Comparison of ENCODE assay signal across 8 cellular contexts in the genomic region with DNA sequence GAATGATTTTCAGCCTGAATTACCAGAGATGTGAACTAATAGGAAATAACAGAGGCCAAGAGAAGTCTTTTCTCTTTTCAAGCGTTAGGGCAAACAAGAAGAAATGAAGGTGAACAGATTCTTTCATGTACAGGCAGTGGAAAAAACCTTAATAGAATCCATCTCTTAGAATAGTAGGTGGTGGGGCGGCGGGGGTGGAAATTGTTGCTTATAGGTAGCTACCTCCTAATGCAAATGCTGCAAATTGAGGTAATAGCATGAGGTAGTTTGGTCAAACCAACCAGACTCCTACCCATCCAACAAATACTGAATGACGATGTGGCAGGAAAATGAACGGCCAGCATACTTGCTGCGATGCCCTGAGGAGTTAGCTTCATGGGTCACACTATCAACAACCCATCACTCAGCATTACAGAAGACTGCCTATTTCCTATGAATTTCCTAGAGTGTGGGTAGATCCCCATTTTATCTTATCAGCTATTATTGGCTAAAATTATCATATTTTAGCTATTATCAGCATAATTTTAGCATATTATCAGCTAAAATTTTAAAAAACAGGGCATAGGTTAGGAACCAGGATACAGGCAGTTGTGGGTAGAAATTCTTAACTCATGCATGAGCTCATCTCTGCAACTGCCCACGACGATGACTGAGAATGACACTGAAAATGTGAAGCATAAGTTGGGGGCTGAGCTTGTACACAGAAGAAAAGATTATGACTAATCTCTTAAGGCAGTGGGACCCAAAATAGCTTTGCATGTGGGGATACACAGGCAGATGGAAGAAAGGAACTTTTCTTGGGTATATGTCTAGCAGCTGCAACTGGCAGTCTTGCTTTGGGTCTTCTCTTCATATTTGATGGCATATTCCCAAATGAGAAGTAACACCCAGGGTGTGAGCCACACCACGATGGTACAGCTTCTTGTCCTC.
DNase-seq lines count a peak whose midpoint lies in the region; ATAC-seq, FAIRE-seq and TF ChIP-seq lines count a peak whose summit lies in the region.

No MANE protein-coding gene starts in this region.

- H3K79me2 ChIP-seq in PC-9 (ENCODE audit: low read depth) = no peaks in the 10 kb centered on the region

- no peak overlapping the region for H3K4me2 ChIP-seq in A549
- H3K4me2 ChIP-seq in PC-9 = no peak overlapping the region

- intact Hi-C loops in PC-9 (cut with micrococcal nuclease; ENCODE audit: unreplicated experiment) = no loop called here

- no peaks in the 10 kb centered on the region for H3K27me3 Mint-ChIP-seq in brain

- no peaks in the 10 kb centered on the region; the same call in 1 of the 2 replicates for H3F3A ChIP-seq in PC-9 (ENCODE audit: insufficient read depth, low read depth)

- TF ChIP-seq POLR2A in A549 (IDR thresholded peaks at IDR 0.05; ENCODE audit: low read length) = no peak

- TF ChIP-seq CTCF in A549 (IDR thresholded peaks at IDR 0.05) = no peak
- no peak for TF ChIP-seq CTCF in brain (conservative IDR thresholded peaks at IDR 0.05)
- no peak for TF ChIP-seq CTCF in PC-9 (conservative IDR thresholded peaks at IDR 0.05)

- peaks cover 74% of the 10 kb centered on the region for H3K36me3 Mint-ChIP-seq in brain

- H3K9me3 Mint-ChIP-seq in brain = no peaks in the 10 kb centered on the region

- no peak overlapping the region for H2AFZ ChIP-seq in PC-9

- 91% methylated on average over 9 of the region's 9 CpGs for WGBS in A549 (ENCODE audit: missing lambda C conversion rate)

- ATAC-seq in A549 (no peak), GM19035 (IDR thresholded peaks at IDR 0.05; ENCODE audit: unreplicated experiment) (peak; percentile 85), HG03342 (IDR thresholded peaks at IDR 0.05; ENCODE audit: unreplicated experiment) (peak; percentile 89), HG02970 (IDR thresholded peaks at IDR 0.05; ENCODE audit: low FRiP score, unreplicated experiment) (no peak)

- CTCF ChIA-PET in A549 (lab: Yijun Ruan, JAX) = interaction anchor here (0.5 to 11.4 kb wide), 11 partner anchors 13 to 889 kb away, joined by 3 to 151 read pairs (median 3); a partner anchor contains a TSS
- CTCF ChIA-PET in PC-9 (lab: Charles Lee) = no interaction called here

- no peak overlapping the region for H3K4me3 ChIP-seq in A549
- H3K4me3 ChIP-seq in PC-9 = no peak overlapping the region

- H3K36me3 ChIP-seq in PC-9 (ENCODE audit: low read depth) = no peaks in the 10 kb centered on the region

- H3K9me2 ChIP-seq in PC-9 (ENCODE audit: insufficient read depth) = no peaks in the 10 kb centered on the region

- H3K4me1 Mint-ChIP-seq in brain = no peaks in the 10 kb centered on the region

- no TSS peak for BruUV-seq in PC-9 (replicated peaks; lab: Mats Ljungman, UMichigan)

- H3K4me1 ChIP-seq in A549 (peaks cover 15% of the 10 kb centered on the region; the same call in 2 of the 3 replicates), PC-9 (replicated peaks; ENCODE audit: insufficient read depth) (no peaks in the 10 kb centered on the region)

- no peaks in the 10 kb centered on the region for H3K9me3 ChIP-seq in A549
- H3K9me3 ChIP-seq in PC-9 (ENCODE audit: insufficient read depth, low read depth) = no peaks in the 10 kb centered on the region

- no peak for TF ChIP-seq RAD21 in A549 (conservative IDR thresholded peaks at IDR 0.05 in 1 of 2, IDR thresholded peaks at IDR 0.05 in 1 of 2)

- no peak for FAIRE-seq in A549 (lab: Jason Lieb, UNC)

- POLR2A ChIA-PET in A549 (lab: Yijun Ruan, JAX) (interaction anchor here (1.0 to 1.4 kb wide), 2 partner anchors 68 to 94 kb away, joined by 3 to 12 read pairs; a partner anchor contains a TSS), PC-9 (lab: Charles Lee; ENCODE audit: unreplicated experiment) (interaction anchor here (0.6 kb wide), 1 partner anchor 899 kb away, joined by 4 read pairs; no protein-coding TSS in a partner anchor)

- H3K27ac ChIP-seq in A549 (no peak overlapping the region; a peak in 1 of 6 replicates), PC-9 (no peak overlapping the region)

- no peak overlapping the region for H3K4me3 Mint-ChIP-seq in brain

- H4K20me1 ChIP-seq in PC-9 (ENCODE audit: insufficient read depth) = no peaks in the 10 kb centered on the region

- TF ChIP-seq EP300 in A549 (IDR thresholded peaks at IDR 0.05) = no peak

- no peaks in the 10 kb centered on the region for H3K27me3 ChIP-seq in PC-9 (ENCODE audit: insufficient read depth, low read depth)

- H3K27ac Mint-ChIP-seq in brain = peak overlapping the region in 3 of 5 experiments; percentile 11 to 62 (median 52)

- DNase-seq in A549 (ENCODE audit: low read depth in 1 of 2, low spot score in 1 of 2) = no peak
- DNase-seq in stimulated activated CD8-positive, alpha-beta memory T cell treated with anti-CD3 and anti-CD28 coated beads, Interleukin-4, amount 100 ng/mL, for 24 hours (ENCODE audit: low read depth) = peak; percentile 24
- no peak for DNase-seq in cerebellar nuclear complex (lab: John Stamatoyannopoulos, UW)
- no peak for DNase-seq in PC-9

TF ChIP-seq in A549, 52 proteins besides CTCF, POLR2A, EP300 and RAD21:
- TF ChIP-seq MAFK (IDR thresholded peaks at IDR 0.05; ENCODE audit: partially characterized antibody) (peak; percentile 54), CBX2 (IDR thresholded peaks at IDR 0.05; ENCODE audit: borderline replicate concordance, low read depth) (no peak), ZNF302 (CRISPR knock-in tag; IDR thresholded peaks at IDR 0.05) (no peak), CBX8 (IDR thresholded peaks at IDR 0.05) (no peak), GATA3 (IDR thresholded peaks at IDR 0.05; ENCODE audit: borderline replicate concordance) (no peak), SMC3 (IDR thresholded peaks at IDR 0.05) (no peak), ZC3H11A (IDR thresholded peaks at IDR 0.05) (no peak)

Comparison
In these comparisons a context has a peak if more than half of its experiments do, and no peak if none do; other contexts are left out.
1. ATAC-seq: peak in GM19035 (single experiment) and HG03342 (single experiment); none in A549 (0 of 2) and HG02970 (single experiment).